Comparison of ENCODE assay signal across 2 cellular contexts in genomic region chr7:106098889-106099288, GRCh38.
TF ChIP-seq lines count a peak whose summit lies in the region.

No MANE protein-coding gene starts in this region.

TF ChIP-seq in liver, 16 proteins besides CTCF, POLR2A, EP300 and RAD21:
- TF ChIP-seq SP1 (IDR thresholded peaks at IDR 0.05), result peak; percentile 37
- peak; percentile 15 to 21 for TF ChIP-seq HNF4A (conservative IDR thresholded peaks at IDR 0.05)
- TF ChIP-seq ATF3 (IDR thresholded peaks at IDR 0.05), result peak; percentile 74
- no peak for TF ChIP-seq REST (IDR thresholded peaks at IDR 0.05)
- peak; percentile 57 to 95 for TF ChIP-seq JUND (IDR thresholded peaks at IDR 0.05)

TF ChIP-seq in HepG2, 621 proteins besides CTCF, POLR2A, EP300 and RAD21:
- TF ChIP-seq EED (CRISPR knock-in tag; IDR thresholded peaks at IDR 0.05) (no peak), ZMYM3 (CRISPR knock-in tag; IDR thresholded peaks at IDR 0.05) (no peak), ZNF549 (CRISPR knock-in tag; IDR thresholded peaks at IDR 0.05) (no peak), THAP8 (CRISPR knock-in tag; IDR thresholded peaks at IDR 0.05; ENCODE audit: borderline replicate concordance) (no peak), ISL2 (CRISPR knock-in tag; IDR thresholded peaks at IDR 0.05) (no peak), ZBTB7B (CRISPR knock-in tag; IDR thresholded peaks at IDR 0.05) (no peak), IRX3 (CRISPR knock-in tag; IDR thresholded peaks at IDR 0.05; ENCODE audit: borderline replicate concordance, low read depth) (no peak), ZNF253 (CRISPR knock-in tag; IDR thresholded peaks at IDR 0.05; ENCODE audit: borderline replicate concordance) (no peak), ZNF605 (CRISPR knock-in tag; IDR thresholded peaks at IDR 0.05) (no peak), MEIS2 (CRISPR knock-in tag; IDR thresholded peaks at IDR 0.05) (no peak), KLF13 (CRISPR knock-in tag; IDR thresholded peaks at IDR 0.05) (no peak), ZNF737 (CRISPR knock-in tag; IDR thresholded peaks at IDR 0.05; ENCODE audit: borderline replicate concordance) (no peak)
- TF ChIP-seq, protein P1, sequence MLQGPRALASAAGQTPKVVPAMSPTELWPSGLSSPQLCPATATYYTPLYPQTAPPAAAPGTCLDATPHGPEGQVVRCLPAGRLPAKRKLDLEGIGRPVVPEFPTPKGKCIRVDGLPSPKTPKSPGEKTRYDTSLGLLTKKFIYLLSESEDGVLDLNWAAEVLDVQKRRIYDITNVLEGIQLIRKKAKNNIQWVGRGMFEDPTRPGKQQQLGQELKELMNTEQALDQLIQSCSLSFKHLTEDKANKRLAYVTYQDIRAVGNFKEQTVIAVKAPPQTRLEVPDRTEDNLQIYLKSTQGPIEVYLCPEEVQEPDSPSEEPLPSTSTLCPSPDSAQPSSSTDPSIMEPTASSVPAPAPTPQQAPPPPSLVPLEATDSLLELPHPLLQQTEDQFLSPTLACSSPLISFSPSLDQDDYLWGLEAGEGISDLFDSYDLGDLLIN (CRISPR knock-in tag; IDR thresholded peaks at IDR 0.05; ENCODE audit: borderline replicate concordance), result no peak
